In the genomic region with DNA sequence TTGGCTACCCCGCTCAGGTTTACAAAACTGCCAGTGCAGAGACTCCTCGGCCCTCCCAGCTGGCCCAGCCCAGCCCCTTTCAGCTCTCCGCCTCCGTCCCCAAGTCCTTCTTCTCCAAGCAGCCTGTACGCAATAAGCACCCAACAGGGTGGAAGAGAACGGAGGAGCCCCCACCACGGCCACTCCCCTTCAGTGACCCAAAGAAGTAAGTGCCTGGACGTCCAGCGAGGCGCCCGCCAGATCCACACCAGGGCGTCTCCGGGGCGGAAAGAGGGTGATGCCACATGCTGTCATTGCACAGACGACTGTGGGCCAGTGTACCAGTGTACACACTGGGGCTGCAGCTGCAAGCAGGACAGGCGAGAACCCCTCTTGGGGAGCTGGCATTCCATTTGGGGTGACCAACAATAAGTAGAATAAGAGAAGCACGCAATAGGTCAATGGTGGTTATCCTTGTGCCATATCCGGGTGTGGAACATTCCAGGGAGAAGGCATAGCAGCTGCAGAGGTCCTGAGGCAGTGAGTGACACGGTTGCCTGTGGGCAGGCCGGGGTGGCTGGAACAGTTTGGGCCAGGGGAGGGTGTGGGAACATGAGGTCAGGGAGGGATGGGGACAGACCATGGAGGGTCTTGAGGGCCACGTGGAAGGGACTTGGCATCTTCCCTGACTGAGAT, we compare ENCODE assay signal across 23 cellular contexts. TPM values are rescaled to one million over a fixed set of nuclear protein-coding genes. Genes with fewer than 3 reads are reported as not detected.
A peak's percentile ranks its signal among the peaks of the same experiment; 100 is the strongest.
DNase-seq lines count a peak whose midpoint lies in the region; ATAC-seq, FAIRE-seq and TF ChIP-seq lines count a peak whose summit lies in the region.
"Had no signal": no experiment of that assay in that cellular context is flagged by ENCODE, and none has a peak within 500 bp of the region (broad histone marks: within the 10 kb centered on the region; RNA-seq: fewer than 3 reads in every experiment).

No MANE protein-coding gene starts in this region.

- CTCF ChIA-PET in Caco-2 (lab: Charles Lee) = no interaction called here

- peaks cover 5% of the 10 kb centered on the region for H3K36me3 ChIP-seq in BE2C
- H3K36me3 ChIP-seq in astrocyte (ENCODE audit: insufficient read depth, low read length) = peaks cover 3% of the 10 kb centered on the region
- peaks cover 13% of the 10 kb centered on the region for H3K36me3 ChIP-seq in skeletal muscle satellite cell (ENCODE audit: insufficient read depth, low read length)
- H3K36me3 ChIP-seq in Caco-2 (ENCODE audit: control insufficient read depth, insufficient read depth, low read length) = peaks cover 1% of the 10 kb centered on the region; the same call in 1 of the 2 replicates
- H3K36me3 ChIP-seq: ovary had no signal

- H3K4me2 ChIP-seq in astrocyte (ENCODE audit: low read length) (no peak overlapping the region), skeletal muscle satellite cell (ENCODE audit: low read length) (peak overlapping the region; percentile 83)

- peak overlapping the region; percentile 5; the same call in 1 of the 2 replicates for H3K4me3 ChIP-seq in BE2C (ENCODE audit: low read depth, low read length)
- H3K4me3 ChIP-seq in astrocyte (ENCODE audit: insufficient read depth, low read depth, low read length) = no peak overlapping the region
- peak overlapping the region; percentile 38; the same call in 1 of the 2 replicates for H3K4me3 ChIP-seq in iPS-18c (ENCODE audit: insufficient read depth, low read depth, low read length)
- H3K4me3 ChIP-seq in skeletal muscle satellite cell (ENCODE audit: low read length) = no peak overlapping the region
- H3K4me3 ChIP-seq in Caco-2 (ENCODE audit: low read depth, low read length) = no peak overlapping the region
- H3K4me3 ChIP-seq: ovary had no signal

- no peaks in the 10 kb centered on the region for H3K4me1 ChIP-seq in BE2C
- H3K4me1 ChIP-seq in astrocyte (ENCODE audit: insufficient read depth, low read length) = no peaks in the 10 kb centered on the region
- H3K4me1 ChIP-seq in skeletal muscle satellite cell (ENCODE audit: control insufficient read depth, insufficient read depth, low read length) = peaks cover 26% of the 10 kb centered on the region
- no peaks in the 10 kb centered on the region for H3K4me1 ChIP-seq in Caco-2

- peaks cover 12% of the 10 kb centered on the region for H4K20me1 ChIP-seq in astrocyte (ENCODE audit: insufficient read depth, low read length)

- H3K36me3 Mint-ChIP-seq in astrocyte (ENCODE audit: low read depth, unreplicated experiment) = peaks cover 20% of the 10 kb centered on the region
- H3K36me3 Mint-ChIP-seq in Caco-2 (ENCODE audit: insufficient read depth, unreplicated experiment) = peaks cover 88% of the 10 kb centered on the region
- H3K36me3 Mint-ChIP-seq in effector memory CD8-positive, alpha-beta T cell (ENCODE audit: insufficient read depth) = peaks cover 8% of the 10 kb centered on the region

- H3K9ac ChIP-seq in astrocyte (ENCODE audit: low read length) (no peak overlapping the region), skeletal muscle satellite cell (ENCODE audit: low read depth, low read length) (peak overlapping the region; percentile 77)

- intact Hi-C loops in Caco-2 (cut with micrococcal nuclease; ENCODE audit: unreplicated experiment) = no loop called here

- DNase-seq in BE2C = no peak
- no peak for DNase-seq in astrocyte (ENCODE audit: low read depth)
- no peak for DNase-seq in KBM-7
- DNase-seq in Caco-2 = no peak
- no peak for DNase-seq in NCI-H2227 treated with DMSO at 0.1 percent for 48 hours (lab: John Stamatoyannopoulos, UW)
- DNase-seq in effector memory CD8-positive, alpha-beta T cell = no peak
- DNase-seq: activated CD4-positive, alpha-beta T cell treated with anti-CD3 and anti-CD28 coated beads for 36 hours; activated effector memory CD4-positive, alpha-beta T cell treated with anti-CD3 and anti-CD28 coated beads, Interleukin-2, amount 50 U/mL, for 16 hours; dermis blood vessel endothelial cell; Karpas-422; lower lobe of right lung; NCI-H1105; NCI-H2107; NCI-H510A treated with DMSO at 0.1 percent for 48 hours; RPMI8226; stimulated activated naive CD8-positive, alpha-beta T cell treated with anti-CD3 and anti-CD28 coated beads, Interleukin-15, amount 100 ng/mL, for 72 hours; SW 1271 had no signal

- H3K4me1 Mint-ChIP-seq in astrocyte (ENCODE audit: low read depth, unreplicated experiment) (peaks cover 7% of the 10 kb centered on the region), Caco-2 (ENCODE audit: low read depth, unreplicated experiment) (no peaks in the 10 kb centered on the region)
- peaks cover 0 to 2% of the 10 kb centered on the region in 2 donors for H3K4me1 Mint-ChIP-seq in effector memory CD8-positive, alpha-beta T cell (ENCODE audit: low read depth in 2 of 2)
- H3K4me1 Mint-ChIP-seq: activated CD4-positive, alpha-beta T cell treated with anti-CD3 and anti-CD28 coated beads for 36 hours; stimulated activated naive CD8-positive, alpha-beta T cell treated with anti-CD3 and anti-CD28 coated beads, Interleukin-15, amount 100 ng/mL, for 72 hours had no signal

- no peak for ATAC-seq in effector memory CD8-positive, alpha-beta T cell (replicated peaks)
- ATAC-seq: activated CD4-positive, alpha-beta T cell treated with anti-CD3 and anti-CD28 coated beads for 36 hours; stimulated activated naive CD8-positive, alpha-beta T cell treated with anti-CD3 and anti-CD28 coated beads, Interleukin-15, amount 100 ng/mL, for 72 hours had no signal

- H3K9me3 Mint-ChIP-seq in astrocyte (ENCODE audit: unreplicated experiment) = peaks cover 8% of the 10 kb centered on the region
- peaks cover 10% of the 10 kb centered on the region for H3K9me3 Mint-ChIP-seq in Caco-2 (ENCODE audit: unreplicated experiment)
- no peaks in the 10 kb centered on the region for H3K9me3 Mint-ChIP-seq in effector memory CD8-positive, alpha-beta T cell

- no peaks in the 10 kb centered on the region for H3K27me3 ChIP-seq in BE2C
- H3K27me3 ChIP-seq in astrocyte (ENCODE audit: insufficient read depth, low read length) = no peaks in the 10 kb centered on the region
- no peaks in the 10 kb centered on the region for H3K27me3 ChIP-seq in skeletal muscle satellite cell (ENCODE audit: control insufficient read depth, insufficient read depth, low read length)
- H3K27me3 ChIP-seq in Caco-2 (replicated peaks; ENCODE audit: control insufficient read depth, insufficient read depth, low read length) = no peaks in the 10 kb centered on the region
- H3K27me3 ChIP-seq: ovary had no signal

- POLR2A ChIA-PET in Caco-2 (lab: Charles Lee) = no interaction called here

- no peaks in the 10 kb centered on the region for H3K79me2 ChIP-seq in astrocyte (ENCODE audit: insufficient read depth, low read length)

- no TSS peak for BruUV-seq in Caco-2 (replicated peaks; lab: Mats Ljungman, UMichigan)

- H3K27me3 Mint-ChIP-seq in astrocyte (ENCODE audit: low read depth, unreplicated experiment) (no peaks in the 10 kb centered on the region), Caco-2 (ENCODE audit: insufficient read depth, unreplicated experiment) (no peaks in the 10 kb centered on the region)
- H3K27me3 Mint-ChIP-seq in effector memory CD8-positive, alpha-beta T cell = no peaks in the 10 kb centered on the region
- H3K27me3 Mint-ChIP-seq: activated CD4-positive, alpha-beta T cell treated with anti-CD3 and anti-CD28 coated beads for 36 hours; stimulated activated naive CD8-positive, alpha-beta T cell treated with anti-CD3 and anti-CD28 coated beads, Interleukin-15, amount 100 ng/mL, for 72 hours had no signal

- no peak overlapping the region for H2AFZ ChIP-seq in astrocyte (ENCODE audit: low read depth, low read length)

- no peaks in the 10 kb centered on the region for H3K9me3 ChIP-seq in BE2C
- no peaks in the 10 kb centered on the region for H3K9me3 ChIP-seq in astrocyte (ENCODE audit: insufficient read depth, low read depth, low read length)
- H3K9me3 ChIP-seq in iPS-18c (ENCODE audit: control insufficient read depth, insufficient read depth, low read length) = no peaks in the 10 kb centered on the region
- H3K9me3 ChIP-seq in skeletal muscle satellite cell (replicated peaks; ENCODE audit: low read length) = no peaks in the 10 kb centered on the region
- no peaks in the 10 kb centered on the region for H3K9me3 ChIP-seq in Caco-2

- H3K27ac Mint-ChIP-seq in astrocyte (ENCODE audit: unreplicated experiment) = no peak overlapping the region
- no peak overlapping the region for H3K27ac Mint-ChIP-seq in Caco-2 (ENCODE audit: unreplicated experiment)
- no peak overlapping the region for H3K27ac Mint-ChIP-seq in effector memory CD8-positive, alpha-beta T cell
- H3K27ac Mint-ChIP-seq: activated CD4-positive, alpha-beta T cell treated with anti-CD3 and anti-CD28 coated beads for 36 hours; stimulated activated naive CD8-positive, alpha-beta T cell treated with anti-CD3 and anti-CD28 coated beads, Interleukin-15, amount 100 ng/mL, for 72 hours had no signal

- H3K27ac ChIP-seq in astrocyte (ENCODE audit: low read depth, low read length) = no peak overlapping the region
- H3K27ac ChIP-seq: C4-2B, lower lobe of right lung had no signal

- in situ Hi-C loops in KBM-7 (cut with MboI; ENCODE audit: low pct_unique_long_range_greater_than_20kb, low sequenced_read_pairs) = no loop called here

- TF ChIP-seq CTCF in BE2C (IDR thresholded peaks at IDR 0.05; ENCODE audit: low read depth, low read length) (no peak), astrocyte (IDR thresholded peaks at IDR 0.05; ENCODE audit: insufficient read depth, low read depth, low read length) (no peak), Caco-2 (IDR thresholded peaks at IDR 0.05; ENCODE audit: insufficient read depth in 1 of 2, low read depth in 1 of 2, low read length in 1 of 2, severe bottlenecking in 1 of 2, unreplicated experiment in 1 of 2) (no peak)

- H3K4me3 Mint-ChIP-seq in astrocyte (ENCODE audit: unreplicated experiment) = peak overlapping the region; percentile 37
- H3K4me3 Mint-ChIP-seq in Caco-2 (ENCODE audit: unreplicated experiment) = no peak overlapping the region
- no peak overlapping the region for H3K4me3 Mint-ChIP-seq in effector memory CD8-positive, alpha-beta T cell
- H3K4me3 Mint-ChIP-seq: activated CD4-positive, alpha-beta T cell treated with anti-CD3 and anti-CD28 coated beads for 36 hours; stimulated activated naive CD8-positive, alpha-beta T cell treated with anti-CD3 and anti-CD28 coated beads, Interleukin-15, amount 100 ng/mL, for 72 hours had no signal

- FAIRE-seq in astrocyte (lab: Jason Lieb, UNC) = no peak
- FAIRE-seq: GM19239 had no signal

RNA-seq across cellular contexts. Expression of gene DPF1, which starts 41.3 kb away (rescaled TPM):
- 21.2 TPM for polyA plus RNA-seq in BE2C (2012; ENCODE audit: insufficient read depth, insufficient read length, low read depth)
- total RNA-seq in astrocyte (4.0 and 4.5 TPM in 2 replicates), Caco-2 (2022) (3.6 and 5.0 TPM in 2 replicates)
- 3.0 and 5.5 TPM in 2 replicates for total RNA-seq in skeletal muscle satellite cell (2012; rRNA removed)
- total RNA-seq: lower lobe of right lung, ureter had no signal

Comparison
In these comparisons a context has a peak if more than half of its experiments do, and no peak if none do; other contexts are left out.
1. H3K4me3 ChIP-seq: peak in BE2C (single experiment) and iPS-18c (single experiment); none in astrocyte (single experiment), skeletal muscle satellite cell (single experiment) and Caco-2 (single experiment).